In the genomic region with DNA sequence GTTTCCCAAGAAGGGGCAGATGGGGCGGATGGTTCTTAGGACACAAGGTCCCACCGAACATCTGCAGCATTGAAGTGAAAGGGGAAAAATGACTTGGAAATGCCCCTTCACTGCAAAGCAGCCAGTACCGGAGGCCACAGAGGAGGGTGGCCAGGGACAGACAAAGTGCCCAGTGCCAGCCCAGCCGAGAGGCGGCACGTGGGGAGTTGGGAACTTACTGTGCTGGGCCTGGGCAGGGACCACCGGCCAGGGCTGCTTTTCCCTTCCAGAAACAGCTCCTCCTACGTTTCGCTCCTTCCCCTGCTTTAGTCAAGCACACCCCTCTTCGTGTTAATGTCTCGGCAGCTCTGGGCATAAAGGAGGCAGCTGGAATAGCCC, we compare ENCODE assay signal across 12 cellular contexts.
A peak's percentile ranks its signal among the peaks of the same experiment; 100 is the strongest.
DNase-seq lines count a peak whose midpoint lies in the region; ATAC-seq and TF ChIP-seq lines count a peak whose summit lies in the region.
"Had no signal": no experiment of that assay in that cellular context is flagged by ENCODE, and none has a peak within 500 bp of the region (broad histone marks: within the 10 kb centered on the region; RNA-seq: fewer than 3 reads in every experiment).

No MANE protein-coding gene starts in this region.

- TF ChIP-seq CTCF in PC-9 (conservative IDR thresholded peaks at IDR 0.05) (no peak), testis (IDR thresholded peaks at IDR 0.05) (no peak), foreskin keratinocyte (conservative IDR thresholded peaks at IDR 0.05) (no peak)

- H3K36me3 Mint-ChIP-seq in dendritic cell treated with granulocyte-macrophage colony-stimulating factor and Interleukin-4, amounts not matched to agents 40 ng/mL and 50 ng/mL, for 4 days (ENCODE audit: low read depth) = peaks cover 66% of the 10 kb centered on the region
- no peaks in the 10 kb centered on the region for H3K36me3 Mint-ChIP-seq in activated CD4-positive, alpha-beta memory T cell treated with anti-CD3 and anti-CD28 coated beads for 36 hours
- H3K36me3 Mint-ChIP-seq: activated CD8-positive, alpha-beta memory T cell treated with anti-CD3 and anti-CD28 coated beads, Interleukin-2, amount 10 ng/mL, durations not matched to agents 7 days and 5 days had no signal

- POLR2A ChIA-PET in PC-9 (lab: Charles Lee; ENCODE audit: unreplicated experiment) = interaction anchor here (0.7 to 0.8 kb wide), 2 partner anchors 29 to 132 kb away, joined by 3 to 4 read pairs; no protein-coding TSS in a partner anchor
- POLR2A ChIA-PET in activated CD4-positive, alpha-beta memory T cell treated with anti-CD3 and anti-CD28 coated beads for 36 hours (lab: Charles Lee) = no interaction called here

- peaks cover 36% of the 10 kb centered on the region; the same call in 1 of the 2 replicates for H3K36me3 ChIP-seq in PC-9 (ENCODE audit: low read depth)
- H3K36me3 ChIP-seq in mucosa of rectum (ENCODE audit: control insufficient read depth in 2 of 2, insufficient read depth in 2 of 2, low read length in 2 of 2) = no peaks in the 10 kb centered on the region
- H3K36me3 ChIP-seq in testis (ENCODE audit: low read depth, missing control alignments) = no peaks in the 10 kb centered on the region

- H3K27ac ChIP-seq in PC-9 (peak overlapping the region; percentile 83), mucosa of rectum (ENCODE audit: low read depth in 2 of 2, low read length in 2 of 2) (peak overlapping the region; percentile 71 to 81), testis (peak overlapping the region; percentile 68 to 71), foreskin keratinocyte (no peak overlapping the region)

- H2AFZ ChIP-seq in PC-9 = no peak overlapping the region

- H3K4me3 ChIP-seq in PC-9 (peak overlapping the region; percentile 58), mucosa of rectum (ENCODE audit: low read length in 2 of 2) (no peak overlapping the region), testis (no peak overlapping the region)

- H3K9me3 Mint-ChIP-seq in dendritic cell treated with granulocyte-macrophage colony-stimulating factor and Interleukin-4, amounts not matched to agents 40 ng/mL and 50 ng/mL, for 4 days = no peaks in the 10 kb centered on the region
- H3K9me3 Mint-ChIP-seq in activated CD4-positive, alpha-beta memory T cell treated with anti-CD3 and anti-CD28 coated beads for 36 hours = no peaks in the 10 kb centered on the region
- H3K9me3 Mint-ChIP-seq: memory B cell; T-helper 1 cell treated with Interleukin-12 subunit alpha and Interleukin-12 subunit beta and Interleukin-4 antibody, amounts not matched to agents 30 μg/mL and 1 μg/mL, for 36 hours had no signal

- H3K27me3 ChIP-seq in PC-9 (ENCODE audit: insufficient read depth, low read depth) (no peaks in the 10 kb centered on the region), mucosa of rectum (ENCODE audit: control insufficient read depth in 2 of 2, insufficient read depth in 2 of 2, low read length in 2 of 2) (no peaks in the 10 kb centered on the region), testis (no peaks in the 10 kb centered on the region), foreskin keratinocyte (no peaks in the 10 kb centered on the region)

- BruUV-seq in PC-9 (replicated peaks; lab: Mats Ljungman, UMichigan) = no TSS peak

- no peak for TF ChIP-seq POLR2A in testis (IDR thresholded peaks at IDR 0.05)

- H3K9ac ChIP-seq in mucosa of rectum (ENCODE audit: low read depth in 1 of 2, low read length in 2 of 2) = peak overlapping the region in 1 of 2 donors; percentile 63

- H3K4me1 Mint-ChIP-seq in dendritic cell treated with granulocyte-macrophage colony-stimulating factor and Interleukin-4, amounts not matched to agents 40 ng/mL and 50 ng/mL, for 4 days (ENCODE audit: low read depth) = peaks cover 43% of the 10 kb centered on the region
- H3K4me1 Mint-ChIP-seq in activated CD4-positive, alpha-beta memory T cell treated with anti-CD3 and anti-CD28 coated beads for 36 hours (ENCODE audit: low read depth) = no peaks in the 10 kb centered on the region
- H3K4me1 Mint-ChIP-seq: activated CD8-positive, alpha-beta memory T cell treated with anti-CD3 and anti-CD28 coated beads, Interleukin-2, amount 10 ng/mL, durations not matched to agents 7 days and 5 days had no signal

- H3K9me3 ChIP-seq in PC-9 (ENCODE audit: insufficient read depth, low read depth) (no peaks in the 10 kb centered on the region), mucosa of rectum (ENCODE audit: control insufficient read depth in 2 of 2, low read length in 2 of 2) (no peaks in the 10 kb centered on the region), testis (no peaks in the 10 kb centered on the region)

- H3K4me2 ChIP-seq in PC-9 = peak overlapping the region; percentile 86

- H3K4me1 ChIP-seq in PC-9 (replicated peaks; ENCODE audit: insufficient read depth) (peaks cover 87% of the 10 kb centered on the region), mucosa of rectum (ENCODE audit: control insufficient read depth in 2 of 2, insufficient read depth in 2 of 2, low read length in 2 of 2) (peaks cover 27 to 39% of the 10 kb centered on the region in 2 donors), testis (peaks cover 16% of the 10 kb centered on the region), foreskin keratinocyte (peaks cover 8% of the 10 kb centered on the region)

- no peak for DNase-seq in PC-9
- no peak for DNase-seq in testis
- DNase-seq in foreskin keratinocyte = no peak
- no peak for DNase-seq in 8988T
- no peak for DNase-seq in DMS79 (lab: John Stamatoyannopoulos, UW)
- DNase-seq in activated CD4-positive, alpha-beta memory T cell treated with anti-CD3 and anti-CD28 coated beads for 36 hours = no peak
- DNase-seq: activated CD8-positive, alpha-beta memory T cell treated with anti-CD3 and anti-CD28 coated beads, Interleukin-2, amount 10 ng/mL, durations not matched to agents 7 days and 5 days; stimulated activated naive CD8-positive, alpha-beta T cell treated with anti-CD3 and anti-CD28 coated beads, Interleukin-15, Interleukin-2, amounts not matched to agents 100 U/mL and 50 U/mL, for 24 hours had no signal

- peak overlapping the region; percentile 39 for H3K4me3 Mint-ChIP-seq in dendritic cell treated with granulocyte-macrophage colony-stimulating factor and Interleukin-4, amounts not matched to agents 40 ng/mL and 50 ng/mL, for 4 days
- H3K4me3 Mint-ChIP-seq in activated CD4-positive, alpha-beta memory T cell treated with anti-CD3 and anti-CD28 coated beads for 36 hours = no peak overlapping the region
- H3K4me3 Mint-ChIP-seq: activated CD8-positive, alpha-beta memory T cell treated with anti-CD3 and anti-CD28 coated beads, Interleukin-2, amount 10 ng/mL, durations not matched to agents 7 days and 5 days; memory B cell; T-helper 1 cell treated with Interleukin-12 subunit alpha and Interleukin-12 subunit beta and Interleukin-4 antibody, amounts not matched to agents 30 μg/mL and 1 μg/mL, for 36 hours had no signal

- intact Hi-C loops in PC-9 (cut with micrococcal nuclease; ENCODE audit: unreplicated experiment) (loop anchor here (1.0 to 2.0 kb wide), 2 partner anchors 23 to 92 kb away; no protein-coding TSS in a partner anchor), testis (cut with DNase I; ENCODE audit: low total_unique reads) (no loop called here)
- intact Hi-C loops in dendritic cell treated with granulocyte-macrophage colony-stimulating factor and Interleukin-4, amounts not matched to agents 40 ng/mL and 50 ng/mL, for 4 days (cut with micrococcal nuclease) = no loop called here
- intact Hi-C loops in activated CD4-positive, alpha-beta memory T cell treated with anti-CD3 and anti-CD28 coated beads for 36 hours (cut with micrococcal nuclease) = no loop called here

- H3F3A ChIP-seq in PC-9 (ENCODE audit: insufficient read depth, low read depth) = peaks cover 89% of the 10 kb centered on the region

- peak overlapping the region; percentile 82 for H3K27ac Mint-ChIP-seq in dendritic cell treated with granulocyte-macrophage colony-stimulating factor and Interleukin-4, amounts not matched to agents 40 ng/mL and 50 ng/mL, for 4 days
- no peak overlapping the region for H3K27ac Mint-ChIP-seq in activated CD4-positive, alpha-beta memory T cell treated with anti-CD3 and anti-CD28 coated beads for 36 hours
- H3K27ac Mint-ChIP-seq: activated CD8-positive, alpha-beta memory T cell treated with anti-CD3 and anti-CD28 coated beads, Interleukin-2, amount 10 ng/mL, durations not matched to agents 7 days and 5 days; T-helper 1 cell treated with Interleukin-12 subunit alpha and Interleukin-12 subunit beta and Interleukin-4 antibody, amounts not matched to agents 30 μg/mL and 1 μg/mL, for 36 hours had no signal

- CTCF ChIA-PET in PC-9 (lab: Charles Lee) = no interaction called here
- CTCF ChIA-PET in activated CD4-positive, alpha-beta memory T cell treated with anti-CD3 and anti-CD28 coated beads for 36 hours (lab: Charles Lee) = no interaction called here

- ATAC-seq in foreskin keratinocyte = no peak
- ATAC-seq: activated CD8-positive, alpha-beta memory T cell treated with anti-CD3 and anti-CD28 coated beads, Interleukin-2, amount 10 ng/mL, durations not matched to agents 7 days and 5 days; stimulated activated naive CD8-positive, alpha-beta T cell treated with anti-CD3 and anti-CD28 coated beads, Interleukin-15, Interleukin-2, amounts not matched to agents 100 U/mL and 50 U/mL, for 24 hours had no signal

- peaks cover 77% of the 10 kb centered on the region for H4K20me1 ChIP-seq in PC-9 (ENCODE audit: insufficient read depth)

- H3K9me2 ChIP-seq in PC-9 (ENCODE audit: insufficient read depth) = no peaks in the 10 kb centered on the region

- H3K27me3 Mint-ChIP-seq in dendritic cell treated with granulocyte-macrophage colony-stimulating factor and Interleukin-4, amounts not matched to agents 40 ng/mL and 50 ng/mL, for 4 days = no peaks in the 10 kb centered on the region
- peaks cover 3% of the 10 kb centered on the region for H3K27me3 Mint-ChIP-seq in activated CD4-positive, alpha-beta memory T cell treated with anti-CD3 and anti-CD28 coated beads for 36 hours
- H3K27me3 Mint-ChIP-seq: activated CD8-positive, alpha-beta memory T cell treated with anti-CD3 and anti-CD28 coated beads, Interleukin-2, amount 10 ng/mL, durations not matched to agents 7 days and 5 days; memory B cell had no signal

- 56 to 94% methylated on average over 3 to 11 of the region's 11 CpGs for WGBS in testis, 2 donors

- H3K79me2 ChIP-seq in PC-9 (ENCODE audit: low read depth) = peaks cover 88% of the 10 kb centered on the region
